ENCODE assay signal across 8 cellular contexts in the genomic region with DNA sequence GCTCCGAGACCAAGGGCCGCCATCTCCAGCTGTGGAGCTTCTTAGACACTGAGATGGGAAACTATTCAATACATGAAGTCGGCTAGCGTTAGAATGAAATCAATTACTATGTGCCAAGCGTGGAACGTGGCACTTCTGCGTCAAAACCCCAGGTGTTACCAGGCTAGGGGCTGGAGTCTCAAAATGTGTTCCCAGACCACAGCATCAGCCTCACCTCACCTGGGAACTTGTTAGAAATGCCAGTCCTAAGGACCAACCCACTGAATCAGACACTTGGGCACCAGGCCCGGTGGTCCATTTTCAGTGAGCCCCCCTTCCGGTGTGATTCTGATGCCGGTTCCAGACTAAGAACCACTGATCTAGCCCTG. TPM values are rescaled to one million over a fixed set of nuclear protein-coding genes. Genes with fewer than 3 reads are reported as not detected.
DNase-seq lines count a peak whose midpoint lies in the region; ATAC-seq, FAIRE-seq and TF ChIP-seq lines count a peak whose summit lies in the region.

No MANE protein-coding gene starts in this region.

- DNase-seq in endodermal cell (no peak), occipital lobe (lab: John Stamatoyannopoulos, UW) (peak; percentile 60), NCI-H2081 (lab: John Stamatoyannopoulos, UW) (no peak), NOMO-1 treated with DMSO at 0.1 percent for 48 hours (lab: John Stamatoyannopoulos, UW; ENCODE audit: unreplicated experiment) (no peak), GM12891 (ENCODE audit: insufficient read length, low spot score) (no peak)

- H3K4me1 ChIP-seq in OCI-LY3 (ENCODE audit: low read length), result peaks cover 32% of the 10 kb centered on the region
- peaks cover 16% of the 10 kb centered on the region for H3K4me1 ChIP-seq in endodermal cell (ENCODE audit: control insufficient read depth, insufficient read depth, low read length)

- H3K27me3 ChIP-seq in OCI-LY3 (ENCODE audit: low read depth, low read length) (no peaks in the 10 kb centered on the region), endodermal cell (ENCODE audit: control insufficient read depth, insufficient read depth, low read length, poor library complexity, severe bottlenecking) (no peaks in the 10 kb centered on the region)

- H3K4me2 ChIP-seq in OCI-LY3 (ENCODE audit: low read length), result peak overlapping the region; percentile 91

- no peaks in the 10 kb centered on the region for H3K9me3 Mint-ChIP-seq in endodermal cell

- H3K27ac ChIP-seq in C4-2B (peak overlapping the region; percentile 98), OCI-LY3 (ENCODE audit: low read length) (no peak overlapping the region), endodermal cell (ENCODE audit: low read depth, low read length) (peak overlapping the region; percentile 59)

- H2AFZ ChIP-seq in OCI-LY3 (ENCODE audit: low read depth, low read length), result no peak overlapping the region

- TF ChIP-seq CTCF in C4-2B (conservative IDR thresholded peaks at IDR 0.05), result no peak
- no peak for TF ChIP-seq CTCF in OCI-LY3 (IDR thresholded peaks at IDR 0.05; ENCODE audit: low read depth, low read length)
- TF ChIP-seq CTCF in endodermal cell (conservative IDR thresholded peaks at IDR 0.05), result no peak

- H3K27me3 Mint-ChIP-seq in endodermal cell (ENCODE audit: insufficient read depth), result no peaks in the 10 kb centered on the region

- H3K4me3 ChIP-seq in OCI-LY3 (ENCODE audit: low read length) (no peak overlapping the region), endodermal cell (ENCODE audit: low read length) (peak overlapping the region; percentile 84)

- peak overlapping the region; percentile 88 for H3K27ac Mint-ChIP-seq in endodermal cell

- no peak for FAIRE-seq in GM12891 (lab: Jason Lieb, UNC)

- H3K36me3 Mint-ChIP-seq in endodermal cell (ENCODE audit: low read depth), result peaks cover 20% of the 10 kb centered on the region

- 52 to 59% methylated on average over 10 of the region's 10 CpGs for WGBS in endodermal cell (ENCODE audit: insufficient coverage in 1 of 2, insufficient read length in 1 of 2), 2 experiments

- 0 out of 2 replicates have a peak, but pooled peaks cover 4% of the 10 kb centered on the region for H4K20me1 ChIP-seq in OCI-LY3 (ENCODE audit: insufficient read depth, low read length)

- H3K4me3 Mint-ChIP-seq in endodermal cell, result peak overlapping the region; percentile 73

- no peaks in the 10 kb centered on the region for H3K9me3 ChIP-seq in OCI-LY3 (ENCODE audit: insufficient read depth, low read length)
- no peaks in the 10 kb centered on the region for H3K9me3 ChIP-seq in endodermal cell (ENCODE audit: control insufficient read depth, low read length)

- H3K4me1 Mint-ChIP-seq in endodermal cell, result peaks cover 32% of the 10 kb centered on the region

- no peak for TF ChIP-seq POLR2A in GM12891 (IDR thresholded peaks at IDR 0.05; ENCODE audit: low read depth, low read length)

- peaks cover 48% of the 10 kb centered on the region for H3K79me2 ChIP-seq in OCI-LY3 (ENCODE audit: low read length)

- no peak for ATAC-seq in GM21528 (IDR thresholded peaks at IDR 0.05; ENCODE audit: low FRiP score, unreplicated experiment)

- H3K36me3 ChIP-seq in OCI-LY3 (replicated peaks; ENCODE audit: low read depth, low read length), result peaks cover 9% of the 10 kb centered on the region
- H3K36me3 ChIP-seq in endodermal cell (ENCODE audit: control insufficient read depth, insufficient read depth, low read length), result peaks cover 19% of the 10 kb centered on the region

- H3K9ac ChIP-seq in OCI-LY3 (ENCODE audit: low read length), result no peak overlapping the region
- peak overlapping the region; percentile 71 for H3K9ac ChIP-seq in endodermal cell (ENCODE audit: extremely low read depth, low read length, poor library complexity, severe bottlenecking)

TF ChIP-seq in GM12891, 5 proteins besides CTCF, POLR2A, EP300 and RAD21:
- no peak for TF ChIP-seq POLR2AphosphoS5 (IDR thresholded peaks at IDR 0.05; ENCODE audit: low read depth, low read length)
- no peak for TF ChIP-seq SPI1 (IDR thresholded peaks at IDR 0.05; ENCODE audit: low read depth, low read length)
- TF ChIP-seq POU2F2 (IDR thresholded peaks at IDR 0.05; ENCODE audit: low read depth, low read length), result no peak
- TF ChIP-seq TAF1 (IDR thresholded peaks at IDR 0.05; ENCODE audit: low read depth, low read length), result no peak
- TF ChIP-seq PAX5 (IDR thresholded peaks at IDR 0.05; ENCODE audit: insufficient read depth, low read length, severe bottlenecking), result no peak

RNA-seq across cellular contexts. Expression of gene SETD1B, which starts 5.0 kb away (rescaled TPM):
- total RNA-seq in endodermal cell, result 10 to 100 TPM; 30.7 to 32.6 TPM
- polyA plus RNA-seq in endodermal cell (2013, experiment 1 of 2), result 10.6 TPM
- 10.3 TPM for polyA plus RNA-seq in endodermal cell (2013, experiment 2 of 2)
- 2.3 TPM for total RNA-seq in occipital lobe
- 3.1 TPM for polyA plus RNA-seq in GM12891 (2012; ENCODE audit: low read depth, missing spikeins)

RNA-seq across cellular contexts. Expression of gene RHOF, which starts 5.3 kb away (rescaled TPM):
- 10 to 100 TPM; 31.0 to 35.6 TPM for total RNA-seq in endodermal cell
- 24.1 TPM for polyA plus RNA-seq in endodermal cell (2013, experiment 1 of 2)
- 19.1 TPM for polyA plus RNA-seq in endodermal cell (2013, experiment 2 of 2)
- total RNA-seq in occipital lobe, result 14.5 TPM
- polyA plus RNA-seq in GM12891 (2012; ENCODE audit: low read depth, missing spikeins), result 34.6 TPM

RNA-seq across cellular contexts. Expression of gene HPD, which starts 59.9 kb away (rescaled TPM):
- under 1 TPM; 0.55 to 0.71 TPM for total RNA-seq in endodermal cell
- polyA plus RNA-seq in endodermal cell (2013, experiment 1 of 2), result 0.32 TPM
- 0.21 TPM for polyA plus RNA-seq in endodermal cell (2013, experiment 2 of 2)
- not detected for total RNA-seq in occipital lobe
- polyA plus RNA-seq in GM12891 (2012; ENCODE audit: low read depth, missing spikeins), result 0.49 TPM
